ENCODE assay signal across 9 cellular contexts in genomic region chr15:80252281-80252619, GRCh38. TPM values are rescaled to one million over a fixed set of nuclear protein-coding genes. Genes with fewer than 3 reads are reported as not detected.
A peak's percentile ranks its signal among the peaks of the same experiment; 100 is the strongest.
DNase-seq lines count a peak whose midpoint lies in the region; ATAC-seq and TF ChIP-seq lines count a peak whose summit lies in the region.
"Had no signal": no experiment of that assay in that cellular context is flagged by ENCODE, and none has a peak within 500 bp of the region (broad histone marks: within the 10 kb centered on the region; RNA-seq: fewer than 3 reads in every experiment).

No MANE protein-coding gene starts in this region.

- peaks cover 9% of the 10 kb centered on the region for H3K4me1 Mint-ChIP-seq in activated naive CD4-positive, alpha-beta T cell treated with anti-CD3 and anti-CD28 coated beads, Interleukin-2, amount 50 U/mL, for 24 hours
- H3K4me1 Mint-ChIP-seq in activated naive CD4-positive, alpha-beta T cell treated with anti-CD3 and anti-CD28 coated beads, Interleukin-2, amount 10 ng/mL, durations not matched to agents 7 days and 5 days, result peaks cover 6% of the 10 kb centered on the region
- H3K4me1 Mint-ChIP-seq in central memory CD8-positive, alpha-beta T cell, result no peaks in the 10 kb centered on the region

- no peak for DNase-seq in activated naive CD4-positive, alpha-beta T cell treated with anti-CD3 and anti-CD28 coated beads, Interleukin-2, amount 10 ng/mL, durations not matched to agents 7 days and 5 days
- no peak for DNase-seq in central memory CD8-positive, alpha-beta T cell (ENCODE audit: low spot score in 2 of 2)
- DNase-seq in upper lobe of left lung (no peak), kidney tubule cell (ENCODE audit: low spot score) (no peak)

- no peaks in the 10 kb centered on the region for H3K36me3 Mint-ChIP-seq in activated naive CD4-positive, alpha-beta T cell treated with anti-CD3 and anti-CD28 coated beads, Interleukin-2, amount 50 U/mL, for 24 hours
- no peaks in the 10 kb centered on the region for H3K36me3 Mint-ChIP-seq in activated naive CD4-positive, alpha-beta T cell treated with anti-CD3 and anti-CD28 coated beads, Interleukin-2, amount 10 ng/mL, durations not matched to agents 7 days and 5 days
- no peaks in the 10 kb centered on the region for H3K36me3 Mint-ChIP-seq in central memory CD8-positive, alpha-beta T cell (ENCODE audit: insufficient read depth)
- H3K36me3 Mint-ChIP-seq: activated naive CD8-positive, alpha-beta T cell treated with anti-CD3 and anti-CD28 coated beads, Interleukin-2, amount 10 ng/mL, durations not matched to agents 7 days and 5 days had no signal

- H3K27ac Mint-ChIP-seq in activated naive CD4-positive, alpha-beta T cell treated with anti-CD3 and anti-CD28 coated beads, Interleukin-2, amount 50 U/mL, for 24 hours, result no peak overlapping the region
- H3K27ac Mint-ChIP-seq in activated naive CD4-positive, alpha-beta T cell treated with anti-CD3 and anti-CD28 coated beads, Interleukin-2, amount 10 ng/mL, durations not matched to agents 7 days and 5 days, result no peak overlapping the region
- H3K27ac Mint-ChIP-seq in central memory CD8-positive, alpha-beta T cell (ENCODE audit: low read depth), result no peak overlapping the region
- H3K27ac Mint-ChIP-seq: activated naive CD8-positive, alpha-beta T cell treated with anti-CD3 and anti-CD28 coated beads, Interleukin-2, amount 10 ng/mL, durations not matched to agents 7 days and 5 days had no signal

- no peak for TF ChIP-seq CTCF in upper lobe of left lung (IDR thresholded peaks at IDR 0.05)

- peaks cover 47% of the 10 kb centered on the region for H3K27me3 Mint-ChIP-seq in activated naive CD4-positive, alpha-beta T cell treated with anti-CD3 and anti-CD28 coated beads, Interleukin-2, amount 50 U/mL, for 24 hours
- peaks cover 50% of the 10 kb centered on the region for H3K27me3 Mint-ChIP-seq in activated naive CD4-positive, alpha-beta T cell treated with anti-CD3 and anti-CD28 coated beads, Interleukin-2, amount 10 ng/mL, durations not matched to agents 7 days and 5 days
- H3K27me3 Mint-ChIP-seq in central memory CD8-positive, alpha-beta T cell, result peaks cover 93% of the 10 kb centered on the region

- H3K27me3 ChIP-seq in mucosa of rectum (ENCODE audit: control insufficient read depth in 2 of 2, insufficient read depth in 2 of 2, low read length in 2 of 2), result peaks cover 25 to 48% of the 10 kb centered on the region in 2 donors
- peaks cover 0 to 21% (median 8%) of the 10 kb centered on the region in 4 donors for H3K27me3 ChIP-seq in upper lobe of left lung

- H3K9ac ChIP-seq in mucosa of rectum (ENCODE audit: low read depth in 1 of 2, low read length in 2 of 2), result peak overlapping the region in 1 of 2 donors; percentile 9

- WGBS in upper lobe of left lung, 2 donors, result 0 to 3% methylated on average over 4 to 7 of the region's 7 CpGs

- no peak for TF ChIP-seq EP300 in upper lobe of left lung (IDR thresholded peaks at IDR 0.05)

- H3K4me3 Mint-ChIP-seq in activated naive CD4-positive, alpha-beta T cell treated with anti-CD3 and anti-CD28 coated beads, Interleukin-2, amount 50 U/mL, for 24 hours, result peak overlapping the region; percentile 76
- no peak overlapping the region for H3K4me3 Mint-ChIP-seq in activated naive CD4-positive, alpha-beta T cell treated with anti-CD3 and anti-CD28 coated beads, Interleukin-2, amount 10 ng/mL, durations not matched to agents 7 days and 5 days
- peak overlapping the region; percentile 38 for H3K4me3 Mint-ChIP-seq in central memory CD8-positive, alpha-beta T cell
- H3K4me3 Mint-ChIP-seq: activated naive CD8-positive, alpha-beta T cell treated with anti-CD3 and anti-CD28 coated beads, Interleukin-2, amount 10 ng/mL, durations not matched to agents 7 days and 5 days had no signal

- H3K4me1 ChIP-seq in mucosa of rectum (ENCODE audit: control insufficient read depth in 2 of 2, insufficient read depth in 2 of 2, low read length in 2 of 2), result peaks cover 0 to 4% of the 10 kb centered on the region in 2 donors
- H3K4me1 ChIP-seq in upper lobe of left lung, result peaks cover 8 to 13% (median 12%) of the 10 kb centered on the region in 4 donors

- CTCF ChIA-PET in activated naive CD4-positive, alpha-beta T cell treated with anti-CD3 and anti-CD28 coated beads, Interleukin-2, amount 10 ng/mL, durations not matched to agents 7 days and 5 days (lab: Charles Lee), result no interaction called here

- H3K9me3 ChIP-seq in mucosa of rectum (ENCODE audit: control insufficient read depth in 2 of 2, low read length in 2 of 2) (no peaks in the 10 kb centered on the region), upper lobe of left lung (no peaks in the 10 kb centered on the region)

- TF ChIP-seq POLR2A in upper lobe of left lung (IDR thresholded peaks at IDR 0.05), result no peak

- H3K9me3 Mint-ChIP-seq in activated naive CD4-positive, alpha-beta T cell treated with anti-CD3 and anti-CD28 coated beads, Interleukin-2, amount 50 U/mL, for 24 hours, result no peaks in the 10 kb centered on the region
- H3K9me3 Mint-ChIP-seq in activated naive CD4-positive, alpha-beta T cell treated with anti-CD3 and anti-CD28 coated beads, Interleukin-2, amount 10 ng/mL, durations not matched to agents 7 days and 5 days, result no peaks in the 10 kb centered on the region
- no peaks in the 10 kb centered on the region for H3K9me3 Mint-ChIP-seq in central memory CD8-positive, alpha-beta T cell
- H3K9me3 Mint-ChIP-seq: activated naive CD8-positive, alpha-beta T cell treated with anti-CD3 and anti-CD28 coated beads, Interleukin-2, amount 10 ng/mL, durations not matched to agents 7 days and 5 days had no signal

- no peaks in the 10 kb centered on the region for H3K36me3 ChIP-seq in mucosa of rectum (ENCODE audit: control insufficient read depth in 2 of 2, insufficient read depth in 2 of 2, low read length in 2 of 2)
- no peaks in the 10 kb centered on the region for H3K36me3 ChIP-seq in upper lobe of left lung

- H3K27ac ChIP-seq in mucosa of rectum (ENCODE audit: low read depth in 2 of 2, low read length in 2 of 2) (no peak overlapping the region), upper lobe of left lung (no peak overlapping the region)

- ATAC-seq in central memory CD8-positive, alpha-beta T cell (replicated peaks; ENCODE audit: extremely low read depth, poor library complexity, severe bottlenecking), result no peak
- no peak for ATAC-seq in upper lobe of left lung (ENCODE audit: low FRiP score in 2 of 2)
- ATAC-seq in HG03135 (IDR thresholded peaks at IDR 0.05; ENCODE audit: unreplicated experiment), result no peak
- ATAC-seq in HG02852 (IDR thresholded peaks at IDR 0.05; ENCODE audit: unreplicated experiment), result no peak

- H3K4me3 ChIP-seq in mucosa of rectum (ENCODE audit: low read length in 2 of 2) (peak overlapping the region; percentile 9 to 10), upper lobe of left lung (peak overlapping the region in 3 of 4 donors; percentile 51 to 53 (median 52))

RNA-seq across cellular contexts. Expression of gene CTXND1, which starts 0.2 kb away (rescaled TPM):
- 1 to 10 TPM in 4 of 6 donors, under 1 TPM in 2; 0.10 to 4.1 (median 1.1) TPM for total RNA-seq in upper lobe of left lung
- total RNA-seq: activated naive CD8-positive, alpha-beta T cell treated with anti-CD3 and anti-CD28 coated beads, Interleukin-2, amount 10 ng/mL, durations not matched to agents 7 days and 5 days had no signal
